Comparison of ENCODE assay signal across 23 cellular contexts in the genomic region with DNA sequence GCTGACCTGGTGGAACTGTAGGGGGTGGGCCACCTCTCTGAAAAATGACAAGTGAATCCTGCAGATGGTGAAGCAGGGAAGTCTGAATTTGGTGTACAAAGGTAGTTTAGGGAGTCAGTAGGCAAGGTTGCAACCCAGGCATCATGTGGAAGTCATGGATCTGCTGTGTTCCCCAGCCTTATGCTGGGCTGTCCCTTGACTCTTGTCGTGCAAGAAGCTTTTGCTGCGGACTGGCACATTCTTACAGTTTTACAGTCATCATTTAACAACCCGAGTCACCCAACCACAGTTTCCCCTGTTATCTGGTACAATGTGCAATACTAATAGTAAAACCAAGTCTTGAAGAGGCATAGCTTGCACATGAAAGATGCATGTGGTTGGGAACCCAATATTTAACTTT. TPM values are rescaled to one million over a fixed set of nuclear protein-coding genes. Genes with fewer than 3 reads are reported as not detected.
DNase-seq lines count a peak whose midpoint lies in the region; ATAC-seq, FAIRE-seq and TF ChIP-seq lines count a peak whose summit lies in the region.
"Had no signal": no experiment of that assay in that cellular context is flagged by ENCODE, and none has a peak within 500 bp of the region (broad histone marks: within the 10 kb centered on the region; RNA-seq: fewer than 3 reads in every experiment).

No MANE protein-coding gene starts in this region.

- no peak overlapping the region for H3K4me3 ChIP-seq in NB4 (ENCODE audit: low read depth, low read length)
- H3K4me3 ChIP-seq in smooth muscle cell: no peak overlapping the region
- H3K4me3 ChIP-seq: body of pancreas, prostate gland, SJSA1 had no signal

- no peak for TF ChIP-seq CTCF in NB4 (IDR thresholded peaks at IDR 0.05; ENCODE audit: low read depth, low read length)
- no peak for TF ChIP-seq CTCF in smooth muscle cell (IDR thresholded peaks at IDR 0.05; ENCODE audit: borderline replicate concordance, insufficient read depth, poor library complexity, severe bottlenecking)

- FAIRE-seq in RCC 7860 (lab: Jason Lieb, UNC): no peak
- FAIRE-seq: GM19239 had no signal

- peaks cover 7% of the 10 kb centered on the region for H3K4me1 Mint-ChIP-seq in activated naive CD8-positive, alpha-beta T cell treated with anti-CD3 and anti-CD28 coated beads, Interleukin-2, amount 10 ng/mL, durations not matched to agents 7 days and 5 days
- H3K4me1 Mint-ChIP-seq in activated naive CD8-positive, alpha-beta T cell treated with anti-CD3 and anti-CD28 coated beads for 36 hours: no peaks in the 10 kb centered on the region
- peaks cover 22% of the 10 kb centered on the region for H3K4me1 Mint-ChIP-seq in central memory CD8-positive, alpha-beta T cell

- peaks cover 23% of the 10 kb centered on the region for H3F3A ChIP-seq in smooth muscle cell (ENCODE audit: low read depth)

- no peaks in the 10 kb centered on the region for H3K9me3 Mint-ChIP-seq in activated naive CD8-positive, alpha-beta T cell treated with anti-CD3 and anti-CD28 coated beads, Interleukin-2, amount 10 ng/mL, durations not matched to agents 7 days and 5 days
- H3K9me3 Mint-ChIP-seq in activated naive CD8-positive, alpha-beta T cell treated with anti-CD3 and anti-CD28 coated beads for 36 hours: no peaks in the 10 kb centered on the region
- H3K9me3 Mint-ChIP-seq in central memory CD8-positive, alpha-beta T cell: no peaks in the 10 kb centered on the region

- H3K36me3 ChIP-seq in smooth muscle cell (ENCODE audit: low read depth): no peaks in the 10 kb centered on the region
- H3K36me3 ChIP-seq: prostate gland had no signal

- no peaks in the 10 kb centered on the region for H3K79me2 ChIP-seq in smooth muscle cell (ENCODE audit: low read depth)

- peaks cover 1% of the 10 kb centered on the region for H4K20me1 ChIP-seq in smooth muscle cell (ENCODE audit: low read depth)

- H3K27ac Mint-ChIP-seq in activated naive CD8-positive, alpha-beta T cell treated with anti-CD3 and anti-CD28 coated beads, Interleukin-2, amount 10 ng/mL, durations not matched to agents 7 days and 5 days: no peak overlapping the region
- H3K27ac Mint-ChIP-seq in activated naive CD8-positive, alpha-beta T cell treated with anti-CD3 and anti-CD28 coated beads for 36 hours: no peak overlapping the region
- peak overlapping the region; percentile 35 for H3K27ac Mint-ChIP-seq in central memory CD8-positive, alpha-beta T cell (ENCODE audit: low read depth)

- H3K27ac ChIP-seq in smooth muscle cell (ENCODE audit: low read depth): peak overlapping the region; percentile 54
- H3K27ac ChIP-seq: body of pancreas, C4-2B, epithelial cell of prostate, HL-60, neutrophil, prostate gland, SJSA1 had no signal

- POLR2A ChIA-PET in activated naive CD8-positive, alpha-beta T cell treated with anti-CD3 and anti-CD28 coated beads, Interleukin-2, amount 10 ng/mL, durations not matched to agents 7 days and 5 days (lab: Charles Lee): interaction anchor here (1.0 kb wide), 1 partner anchor 44 kb away, joined by 3 read pairs; no protein-coding TSS in a partner anchor

- peaks cover 30% of the 10 kb centered on the region for H3K27me3 Mint-ChIP-seq in activated naive CD8-positive, alpha-beta T cell treated with anti-CD3 and anti-CD28 coated beads, Interleukin-2, amount 10 ng/mL, durations not matched to agents 7 days and 5 days
- H3K27me3 Mint-ChIP-seq in activated naive CD8-positive, alpha-beta T cell treated with anti-CD3 and anti-CD28 coated beads for 36 hours: peaks cover 5% of the 10 kb centered on the region
- peaks cover 2% of the 10 kb centered on the region for H3K27me3 Mint-ChIP-seq in central memory CD8-positive, alpha-beta T cell

- WGBS in smooth muscle cell (ENCODE audit: low lambda C conversion rate): 5% methylated on average over 3 of the region's 3 CpGs

- no peaks in the 10 kb centered on the region for H3K9me3 ChIP-seq in smooth muscle cell (replicated peaks; ENCODE audit: low read depth)
- H3K9me3 ChIP-seq: body of pancreas, neutrophil, prostate gland, SJSA1 had no signal

- peak overlapping the region; percentile 54 for H3K4me2 ChIP-seq in smooth muscle cell

- H3K4me3 Mint-ChIP-seq in activated naive CD8-positive, alpha-beta T cell treated with anti-CD3 and anti-CD28 coated beads, Interleukin-2, amount 10 ng/mL, durations not matched to agents 7 days and 5 days: no peak overlapping the region
- no peak overlapping the region for H3K4me3 Mint-ChIP-seq in activated naive CD8-positive, alpha-beta T cell treated with anti-CD3 and anti-CD28 coated beads for 36 hours
- H3K4me3 Mint-ChIP-seq in central memory CD8-positive, alpha-beta T cell: peak overlapping the region; percentile 36

- peaks cover 10% of the 10 kb centered on the region for H3K36me3 Mint-ChIP-seq in activated naive CD8-positive, alpha-beta T cell treated with anti-CD3 and anti-CD28 coated beads, Interleukin-2, amount 10 ng/mL, durations not matched to agents 7 days and 5 days
- H3K36me3 Mint-ChIP-seq in activated naive CD8-positive, alpha-beta T cell treated with anti-CD3 and anti-CD28 coated beads for 36 hours: no peaks in the 10 kb centered on the region
- peaks cover 10% of the 10 kb centered on the region for H3K36me3 Mint-ChIP-seq in central memory CD8-positive, alpha-beta T cell (ENCODE audit: insufficient read depth)

- DNase-seq in activated naive CD8-positive, alpha-beta T cell treated with anti-CD3 and anti-CD28 coated beads, Interleukin-2, amount 10 ng/mL, durations not matched to agents 7 days and 5 days: no peak
- DNase-seq in activated naive CD8-positive, alpha-beta T cell treated with anti-CD3 and anti-CD28 coated beads for 36 hours: no peak
- DNase-seq in NB4 (ENCODE audit: low read depth) (peak; percentile 50), smooth muscle cell (lab: John Stamatoyannopoulos, UW; ENCODE audit: unreplicated experiment) (no peak), RCC 7860 (ENCODE audit: low spot score) (no peak), DMS153 (lab: John Stamatoyannopoulos, UW) (no peak), OCI-M2 (lab: John Stamatoyannopoulos, UW; ENCODE audit: unreplicated experiment) (no peak)
- no peak for DNase-seq in central memory CD8-positive, alpha-beta T cell (ENCODE audit: low spot score in 2 of 2)
- DNase-seq: body of pancreas; H7; Kasumi-1; mammary epithelial cell; NCI-H1694 treated with DMSO at 0.1 percent for 48 hours; NCI-H2171; NCI-H524 treated with DMSO at 0.1 percent for 48 hours; stimulated activated naive CD4-positive, alpha-beta T cell had no signal

- H3K27me3 ChIP-seq in smooth muscle cell (ENCODE audit: low read depth): no peaks in the 10 kb centered on the region
- H3K27me3 ChIP-seq: body of pancreas had no signal

- H2AFZ ChIP-seq in smooth muscle cell (ENCODE audit: low read depth): no peak overlapping the region

- no peak for TF ChIP-seq POLR2A in NB4 (IDR thresholded peaks at IDR 0.05; ENCODE audit: extremely low read depth, insufficient read length)

- ATAC-seq in activated naive CD8-positive, alpha-beta T cell treated with anti-CD3 and anti-CD28 coated beads, Interleukin-2, amount 10 ng/mL, durations not matched to agents 7 days and 5 days (ENCODE audit: low read depth): peak; percentile 50
- ATAC-seq in central memory CD8-positive, alpha-beta T cell (replicated peaks; ENCODE audit: extremely low read depth, poor library complexity, severe bottlenecking): peak; percentile 86
- ATAC-seq: body of pancreas had no signal

- peaks cover 2% of the 10 kb centered on the region for H3K4me1 ChIP-seq in smooth muscle cell (ENCODE audit: low read depth)
- H3K4me1 ChIP-seq: prostate gland, SJSA1 had no signal

- H3K9ac ChIP-seq in smooth muscle cell (ENCODE audit: low read depth): no peak overlapping the region

RNA-seq across cellular contexts. Expression of gene RHOU, which starts 13.2 kb away (rescaled TPM):
- total RNA-seq in activated naive CD8-positive, alpha-beta T cell treated with anti-CD3 and anti-CD28 coated beads, Interleukin-2, amount 10 ng/mL, durations not matched to agents 7 days and 5 days: 1 to 10 TPM; 7.5 to 7.7 TPM
- 1 to 10 TPM; 1.0 to 1.3 TPM for total RNA-seq in activated naive CD8-positive, alpha-beta T cell treated with anti-CD3 and anti-CD28 coated beads for 36 hours
- 50.6 and 65.0 TPM in 2 replicates for total RNA-seq in smooth muscle cell
- 25.8 and 29.8 TPM in 2 replicates for polyA plus RNA-seq in smooth muscle cell
